In genomic region chr1:40185951-40186864, GRCh38 we compare ENCODE assay signal across 8 cellular contexts. TPM values are rescaled to one million over a fixed set of nuclear protein-coding genes. Genes with fewer than 3 reads are reported as not detected.
A peak's percentile ranks its signal among the peaks of the same experiment; 100 is the strongest.
DNase-seq lines count a peak whose midpoint lies in the region; ATAC-seq and TF ChIP-seq lines count a peak whose summit lies in the region.

No MANE protein-coding gene starts in this region.

- no peaks in the 10 kb centered on the region for H3K27me3 ChIP-seq in left ventricle myocardium inferior (ENCODE audit: low read depth)

- DNase-seq in epithelial cell of esophagus (ENCODE audit: low read depth) = peak; percentile 70
- DNase-seq in stimulated activated CD8-positive, alpha-beta memory T cell treated with anti-CD3 and anti-CD28 coated beads, Interleukin-4, amount 100 ng/mL, for 4 hours (ENCODE audit: low read depth in 2 of 2, low spot score in 1 of 2) = peak; percentile 24 to 40
- no peak for DNase-seq in left ventricle myocardium inferior
- DNase-seq in NCI-H446 (lab: John Stamatoyannopoulos, UW) = no peak
- no peak for DNase-seq in NOMO-1 (lab: John Stamatoyannopoulos, UW; ENCODE audit: unreplicated experiment in 2 of 2)

- peaks cover 76% of the 10 kb centered on the region for H3K4me1 ChIP-seq in left ventricle myocardium inferior

- peaks cover 21% of the 10 kb centered on the region for H3K36me3 ChIP-seq in left ventricle myocardium inferior

- TF ChIP-seq CTCF in epithelial cell of esophagus (IDR thresholded peaks at IDR 0.05; ENCODE audit: insufficient read depth, low read depth, low read length, missing control alignments) = no peak
- no peak for TF ChIP-seq CTCF in left ventricle myocardium inferior (IDR thresholded peaks at IDR 0.05; ENCODE audit: borderline replicate concordance)

- H3K36me3 Mint-ChIP-seq in T-helper 1 cell treated with Interleukin-12 subunit alpha and Interleukin-12 subunit beta and Interleukin-4 antibody, amounts not matched to agents 30 μg/mL and 1 μg/mL, for 36 hours (ENCODE audit: low read depth) = peaks cover 23% of the 10 kb centered on the region

- no peaks in the 10 kb centered on the region for H3K9me3 ChIP-seq in left ventricle myocardium inferior (replicated peaks)

- peak overlapping the region; percentile 32 for H3K4me3 Mint-ChIP-seq in T-helper 1 cell treated with Interleukin-12 subunit alpha and Interleukin-12 subunit beta and Interleukin-4 antibody, amounts not matched to agents 30 μg/mL and 1 μg/mL, for 36 hours

- peaks cover 47% of the 10 kb centered on the region for H3K4me1 Mint-ChIP-seq in T-helper 1 cell treated with Interleukin-12 subunit alpha and Interleukin-12 subunit beta and Interleukin-4 antibody, amounts not matched to agents 30 μg/mL and 1 μg/mL, for 36 hours (ENCODE audit: low read depth)

- H3K9me3 Mint-ChIP-seq in T-helper 1 cell treated with Interleukin-12 subunit alpha and Interleukin-12 subunit beta and Interleukin-4 antibody, amounts not matched to agents 30 μg/mL and 1 μg/mL, for 36 hours = no peaks in the 10 kb centered on the region

- H3K27me3 Mint-ChIP-seq in T-helper 1 cell treated with Interleukin-12 subunit alpha and Interleukin-12 subunit beta and Interleukin-4 antibody, amounts not matched to agents 30 μg/mL and 1 μg/mL, for 36 hours (ENCODE audit: low read depth) = no peaks in the 10 kb centered on the region

- ATAC-seq in GM19023 (IDR thresholded peaks at IDR 0.05; ENCODE audit: unreplicated experiment) = peak; percentile 98
- ATAC-seq in HG02943 (IDR thresholded peaks at IDR 0.05; ENCODE audit: low read depth, unreplicated experiment) = peak; percentile 87

- intact Hi-C loops in left ventricle myocardium inferior (cut with micrococcal nuclease) = no loop called here

- peak overlapping the region; percentile 75 for H3K27ac Mint-ChIP-seq in T-helper 1 cell treated with Interleukin-12 subunit alpha and Interleukin-12 subunit beta and Interleukin-4 antibody, amounts not matched to agents 30 μg/mL and 1 μg/mL, for 36 hours

- no peak overlapping the region for H3K4me3 ChIP-seq in epithelial cell of esophagus (ENCODE audit: low read length)
- no peak overlapping the region for H3K4me3 ChIP-seq in left ventricle myocardium inferior

- H3K27ac ChIP-seq in left ventricle myocardium inferior (replicated peaks) = no peak overlapping the region

RNA-seq across cellular contexts. Expression of gene RLF, which starts 25.0 kb away (rescaled TPM):
- total RNA-seq in left ventricle myocardium inferior = 13.2 TPM

Comparison
In these comparisons a context has a peak if more than half of its experiments do, and no peak if none do; other contexts are left out.
1. DNase-seq: peak in epithelial cell of esophagus (single experiment) and stimulated activated CD8-positive, alpha-beta memory T cell treated with anti-CD3 and anti-CD28 coated beads, Interleukin-4, amount 100 ng/mL, for 4 hours (2 of 2); none in left ventricle myocardium inferior (single experiment), NCI-H446 (0 of 2) and NOMO-1 (0 of 2).